In genomic region chr7:81070956-81071355, GRCh38 we compare ENCODE assay signal across 28 cellular contexts.
"Had no signal": no experiment of that assay in that cellular context is flagged by ENCODE, and none has a peak within 500 bp of the region (broad histone marks: within the 10 kb centered on the region; RNA-seq: fewer than 3 reads in every experiment).

No MANE protein-coding gene starts in this region.

- H3K4me3 ChIP-seq: ascending aorta, cardiac muscle cell had no signal

- H3K27ac ChIP-seq: ascending aorta, cardiac muscle cell, VCaP had no signal

- H3K36me3 ChIP-seq: ascending aorta, cardiac muscle cell had no signal

- ATAC-seq: activated CD8-positive, alpha-beta T cell treated with anti-CD3 and anti-CD28 coated beads for 36 hours; activated naive CD8-positive, alpha-beta T cell treated with anti-CD3 and anti-CD28 coated beads, Interleukin-2, amount 50 U/mL, for 24 hours; activated T-cell treated with anti-CD3 and anti-CD28 coated beads, Interleukin-2, amount 50 U/mL, for 4 hours; activated T-cell treated with anti-CD3 and anti-CD28 coated beads, Interleukin-2, amount 50 U/mL, for 72 hours; activated T-helper 17 cell treated with anti-CD3 and anti-CD28 coated beads, Interleukin-2, amount 50 U/mL, for 72 hours had no signal

- DNase-seq: activated B cell treated with CpG ODN at 0.5 μM for 24 hours; activated CD4-positive, alpha-beta memory T cell treated with anti-CD3 and anti-CD28 coated beads for 36 hours; activated CD4-positive, alpha-beta T cell treated with anti-CD3 and anti-CD28 coated beads for 4 hours; activated CD4-positive, alpha-beta T cell treated with anti-CD3 and anti-CD28 coated beads, Interleukin-2, amount 10 ng/mL, durations not matched to agents 24 days and 14 days; activated CD4-positive, alpha-beta T cell treated with anti-CD3 and anti-CD28 coated beads, Interleukin-2, amount 50 U/mL, for 1 hour; activated CD4-positive, alpha-beta T cell treated with anti-CD3 and anti-CD28 coated beads, Interleukin-2, amount 50 U/mL, for 4 hours; activated CD4-positive, CD25-positive, alpha-beta regulatory T cell treated with anti-CD3 and anti-CD28 coated beads, Interleukin-2, amount 50 U/mL, for 72 hours; activated CD8-positive, alpha-beta memory T cell treated with anti-CD3 and anti-CD28 coated beads, Interleukin-2, amount 50 U/mL, for 4 hours; activated CD8-positive, alpha-beta T cell treated with anti-CD3 and anti-CD28 coated beads for 36 hours; activated gamma-delta T cell; activated naive CD4-positive, alpha-beta T cell treated with anti-CD3 and anti-CD28 coated beads, Interleukin-2, amount 10 ng/mL, durations not matched to agents 7 days and 5 days; activated naive CD4-positive, alpha-beta T cell treated with Interleukin-2 at 50 U/mL for 16 hours; activated naive CD8-positive, alpha-beta T cell treated with anti-CD3 and anti-CD28 coated beads, Interleukin-2, amount 10 ng/mL, durations not matched to agents 7 days and 5 days; activated naive CD8-positive, alpha-beta T cell treated with anti-CD3 and anti-CD28 coated beads, Interleukin-2, amount 50 U/mL, for 24 hours; activated T-cell treated with anti-CD3 and anti-CD28 coated beads for 4 hours; activated T-cell treated with anti-CD3 and anti-CD28 coated beads, Interleukin-2, amount 50 U/mL, for 1 hour; activated T-cell treated with anti-CD3 and anti-CD28 coated beads, Interleukin-2, amount 50 U/mL, for 4 hours; activated T-cell treated with anti-CD3 and anti-CD28 coated beads, Interleukin-2, amount 50 U/mL, for 72 hours; amygdala; anterior cingulate cortex; central memory CD4-positive, alpha-beta T cell; T-helper 1 cell; T-helper 2 cell; T-helper 9 cell had no signal

- H3K27me3 ChIP-seq: ascending aorta, cardiac muscle cell had no signal

- H3K9me3 ChIP-seq: ascending aorta had no signal

- H3K4me1 ChIP-seq: ascending aorta had no signal
